ENCODE assay signal across 8 cellular contexts in the genomic region with DNA sequence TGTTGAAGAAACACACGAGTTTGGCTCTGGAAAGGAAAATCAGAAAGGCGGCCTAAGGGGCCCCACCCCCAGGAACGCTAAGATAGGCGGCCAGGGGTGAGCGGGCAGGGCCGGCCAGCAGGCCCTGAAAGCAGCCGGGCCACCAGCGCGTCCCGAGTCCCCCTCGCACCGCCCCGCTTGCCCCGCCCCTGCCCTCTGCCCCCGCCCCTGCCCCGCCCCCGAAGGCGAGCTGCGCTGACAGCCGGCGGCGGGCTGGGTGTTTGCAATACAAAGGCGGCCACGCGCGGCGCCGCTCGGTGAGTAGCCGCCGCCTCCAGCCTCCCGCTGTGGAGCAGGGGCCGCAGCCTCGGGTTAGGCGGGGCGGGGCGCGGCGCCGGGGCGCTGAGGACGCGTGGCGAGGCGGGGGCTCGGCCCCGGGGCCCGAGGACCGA. TPM values are rescaled to one million over a fixed set of nuclear protein-coding genes. Genes with fewer than 3 reads are reported as not detected.
DNase-seq lines count a peak whose midpoint lies in the region; ATAC-seq lines count a peak whose summit lies in the region.

A gene with protein sequence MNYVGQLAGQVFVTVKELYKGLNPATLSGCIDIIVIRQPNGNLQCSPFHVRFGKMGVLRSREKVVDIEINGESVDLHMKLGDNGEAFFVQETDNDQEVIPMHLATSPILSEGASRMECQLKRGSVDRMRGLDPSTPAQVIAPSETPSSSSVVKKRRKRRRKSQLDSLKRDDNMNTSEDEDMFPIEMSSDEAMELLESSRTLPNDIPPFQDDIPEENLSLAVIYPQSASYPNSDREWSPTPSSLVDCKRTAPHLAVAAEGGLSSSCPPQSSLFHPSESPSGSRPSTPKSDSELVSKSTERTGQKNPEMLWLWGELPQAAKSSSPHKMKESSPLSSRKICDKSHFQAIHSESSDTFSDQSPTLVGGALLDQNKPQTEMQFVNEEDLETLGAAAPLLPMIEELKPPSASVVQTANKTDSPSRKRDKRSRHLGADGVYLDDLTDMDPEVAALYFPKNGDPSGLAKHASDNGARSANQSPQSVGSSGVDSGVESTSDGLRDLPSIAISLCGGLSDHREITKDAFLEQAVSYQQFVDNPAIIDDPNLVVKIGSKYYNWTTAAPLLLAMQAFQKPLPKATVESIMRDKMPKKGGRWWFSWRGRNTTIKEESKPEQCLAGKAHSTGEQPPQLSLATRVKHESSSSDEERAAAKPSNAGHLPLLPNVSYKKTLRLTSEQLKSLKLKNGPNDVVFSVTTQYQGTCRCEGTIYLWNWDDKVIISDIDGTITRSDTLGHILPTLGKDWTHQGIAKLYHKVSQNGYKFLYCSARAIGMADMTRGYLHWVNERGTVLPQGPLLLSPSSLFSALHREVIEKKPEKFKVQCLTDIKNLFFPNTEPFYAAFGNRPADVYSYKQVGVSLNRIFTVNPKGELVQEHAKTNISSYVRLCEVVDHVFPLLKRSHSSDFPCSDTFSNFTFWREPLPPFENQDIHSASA (plus strand): TSS at position 257 of the 431 bp plus-strand sequence. CDS start 18,910 bp downstream, outside the sequence.

- peak; percentile 59 for ATAC-seq in GM19025 (IDR thresholded peaks at IDR 0.05; ENCODE audit: low read depth, unreplicated experiment)
- peak; percentile 61 for ATAC-seq in HG03280 (IDR thresholded peaks at IDR 0.05; ENCODE audit: unreplicated experiment)
- ATAC-seq in left lobe of liver, result peak; percentile 85

- DNase-seq in Ammon's horn (ENCODE audit: low spot score), result peak; percentile 93
- DNase-seq in NCI-H526 treated with DMSO at 0.1 percent for 48 hours (lab: John Stamatoyannopoulos, UW), result peak; percentile 42
- peak; percentile 86 for DNase-seq in activated CD4-positive, alpha-beta T cell treated with anti-CD3 and anti-CD28 coated beads, Interleukin-2, amount 50 U/mL, for 1 hour
- DNase-seq in cortex of kidney (lab: John Stamatoyannopoulos, UW), result peak; percentile 34
- peak; percentile 89 for DNase-seq in left lobe of liver (ENCODE audit: low spot score)
- peak; percentile 87 to 88 for DNase-seq in stimulated activated CD4-positive, alpha-beta T cell treated with anti-CD3 and anti-CD28 coated beads, Interleukin-2, amount 100 ng/mL, for 24 hours

RNA-seq across cellular contexts. Expression of the gene that starts here (rescaled TPM):
- total RNA-seq in left lobe of liver, result 20.7 TPM

Comparison
In these comparisons a context has a peak if more than half of its experiments do, and no peak if none do; other contexts are left out.
1. Peak in every context shown above with its lines: DNase-seq and ATAC-seq.
2. DNase-seq: peak in every context shown above with its lines; median percentile 93 in Ammon's horn; 89 in left lobe of liver; 88 in stimulated activated CD4-positive, alpha-beta T cell treated with anti-CD3 and anti-CD28 coated beads, Interleukin-2, amount 100 ng/mL, for 24 hours; 86 in activated CD4-positive, alpha-beta T cell treated with anti-CD3 and anti-CD28 coated beads, Interleukin-2, amount 50 U/mL, for 1 hour; 42 in NCI-H526 treated with DMSO at 0.1 percent for 48 hours; 34 in cortex of kidney.